1 cellular context compared by ENCODE assay signal in genomic region chr5:139633295-139634027, GRCh38.
TF ChIP-seq lines count a peak whose summit lies in the region.

No MANE protein-coding gene starts in this region.

TF ChIP-seq in HepG2, 621 proteins besides CTCF, POLR2A, EP300 and RAD21 (continued from another document):
- TF ChIP-seq ZBTB14 (CRISPR knock-in tag; IDR thresholded peaks at IDR 0.05) (no peak), SMYD3 (CRISPR knock-in tag; IDR thresholded peaks at IDR 0.05) (no peak), AHDC1 (CRISPR knock-in tag; IDR thresholded peaks at IDR 0.05; ENCODE audit: borderline replicate concordance) (no peak), ZNF513 (CRISPR knock-in tag; conservative IDR thresholded peaks at IDR 0.05) (no peak), CHD2 (IDR thresholded peaks at IDR 0.05; ENCODE audit: low read depth, low read length) (no peak), CBX5 (CRISPR knock-in tag; IDR thresholded peaks at IDR 0.05; ENCODE audit: borderline replicate concordance) (peak; percentile 73; the same call in 1 of the 2 replicates), GATAD1 (CRISPR knock-in tag; IDR thresholded peaks at IDR 0.05) (peak; percentile 35; the same call in 1 of the 2 replicates), TBX2 (CRISPR knock-in tag; IDR thresholded peaks at IDR 0.05; ENCODE audit: borderline replicate concordance) (0 out of 2 replicates have a peak, but pooled peaks have one; percentile 44), HNF4G (IDR thresholded peaks at IDR 0.05; ENCODE audit: borderline replicate concordance, low read depth, low read length) (no peak), HNF4G (CRISPR knock-in tag; IDR thresholded peaks at IDR 0.05; ENCODE audit: borderline replicate concordance, low read depth) (no peak), PHF8 (CRISPR knock-in tag; IDR thresholded peaks at IDR 0.05) (no peak), ZMYM3 (CRISPR knock-in tag; IDR thresholded peaks at IDR 0.05) (no peak), ISX (CRISPR knock-in tag; conservative IDR thresholded peaks at IDR 0.05) (no peak), KAT2B (IDR thresholded peaks at IDR 0.05; ENCODE audit: borderline replicate concordance, low read depth, low read length) (no peak), MTERF4 (CRISPR knock-in tag; IDR thresholded peaks at IDR 0.05) (no peak), ZNF44 (CRISPR knock-in tag; IDR thresholded peaks at IDR 0.05) (no peak), ZNF576 (CRISPR knock-in tag; IDR thresholded peaks at IDR 0.05) (no peak), ZNF75D (CRISPR knock-in tag; IDR thresholded peaks at IDR 0.05; ENCODE audit: borderline replicate concordance) (no peak), ZNF879 (CRISPR knock-in tag; IDR thresholded peaks at IDR 0.05) (no peak), MIER2 (CRISPR knock-in tag; IDR thresholded peaks at IDR 0.05) (peak; percentile 59; the same call in 1 of the 2 replicates), EHMT2 (IDR thresholded peaks at IDR 0.05; ENCODE audit: borderline replicate concordance, low read depth, low read length) (no peak), HDAC6 (IDR thresholded peaks at IDR 0.05; ENCODE audit: low read depth, low read length) (no peak), ZNF878 (CRISPR knock-in tag; IDR thresholded peaks at IDR 0.05) (no peak), ZNF747 (CRISPR knock-in tag; IDR thresholded peaks at IDR 0.05; ENCODE audit: borderline replicate concordance) (no peak), ZNF24 (IDR thresholded peaks at IDR 0.05) (no peak), ETV5 (CRISPR knock-in tag; IDR thresholded peaks at IDR 0.05; ENCODE audit: borderline replicate concordance) (no peak; the same call in 1 of the 2 replicates), NFRKB (IDR thresholded peaks at IDR 0.05) (no peak), TAF1 (CRISPR knock-in tag; IDR thresholded peaks at IDR 0.05) (no peak), NCOR1 (IDR thresholded peaks at IDR 0.05; ENCODE audit: borderline replicate concordance, low read length) (no peak), ZNF674 (CRISPR knock-in tag; IDR thresholded peaks at IDR 0.05; ENCODE audit: low read depth) (no peak), ZNF160 (CRISPR knock-in tag; IDR thresholded peaks at IDR 0.05) (no peak), PITX1 (CRISPR knock-in tag; IDR thresholded peaks at IDR 0.05) (no peak; the same call in 1 of the 2 replicates), ZNF770 (CRISPR knock-in tag; IDR thresholded peaks at IDR 0.05) (no peak), ZNF777 (CRISPR knock-in tag; IDR thresholded peaks at IDR 0.05) (peak; percentile 48; the same call in 1 of the 2 replicates), ZNF296 (CRISPR knock-in tag; conservative IDR thresholded peaks at IDR 0.05) (no peak), ZNF800 (CRISPR knock-in tag; IDR thresholded peaks at IDR 0.05) (no peak), ZNF124 (CRISPR knock-in tag; IDR thresholded peaks at IDR 0.05) (no peak), ZNF761 (CRISPR knock-in tag; conservative IDR thresholded peaks at IDR 0.05) (no peak), MXI1 (IDR thresholded peaks at IDR 0.05; ENCODE audit: borderline replicate concordance, low read depth, low read length) (no peak), ZNF468 (CRISPR knock-in tag; IDR thresholded peaks at IDR 0.05) (no peak), ZNF740 (CRISPR knock-in tag; IDR thresholded peaks at IDR 0.05) (no peak), SKI (IDR thresholded peaks at IDR 0.05; ENCODE audit: partially characterized antibody) (no peak), HES4 (CRISPR knock-in tag; IDR thresholded peaks at IDR 0.05; ENCODE audit: borderline replicate concordance) (no peak), PHF20 (CRISPR knock-in tag; IDR thresholded peaks at IDR 0.05) (no peak), MXD1 (CRISPR knock-in tag; IDR thresholded peaks at IDR 0.05) (no peak), DMTF1 (CRISPR knock-in tag; IDR thresholded peaks at IDR 0.05) (no peak)
